ENCODE assay signal across 24 cellular contexts in the genomic region with DNA sequence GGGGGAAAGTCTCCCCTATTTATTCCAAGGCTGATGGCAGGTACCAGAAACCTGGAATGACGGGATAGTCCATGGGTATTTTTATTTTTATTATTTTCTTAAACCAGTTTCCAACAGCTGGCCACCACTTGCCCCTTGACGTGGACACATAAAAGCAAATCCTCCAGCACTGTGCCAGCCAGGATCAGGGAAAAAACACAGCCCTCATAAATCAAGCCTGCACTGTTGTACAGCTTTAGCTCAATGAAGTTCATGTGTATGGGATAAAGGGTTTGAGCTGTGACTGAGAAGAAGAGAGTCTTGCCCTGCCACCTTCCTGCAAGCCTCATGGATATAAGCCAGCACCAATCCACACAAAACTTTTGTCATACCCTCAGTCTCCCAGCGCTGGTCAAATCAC.
"Had no signal": no experiment of that assay in that cellular context is flagged by ENCODE, and none has a peak within 500 bp of the region (broad histone marks: within the 10 kb centered on the region; RNA-seq: fewer than 3 reads in every experiment).

No MANE protein-coding gene starts in this region.

- H3K4me2 ChIP-seq: KMS-11 had no signal

- H3K27ac Mint-ChIP-seq: IgD-negative memory B cell had no signal

- H3K4me3 Mint-ChIP-seq: IgD-negative memory B cell had no signal

- H3K36me3 Mint-ChIP-seq: IgD-negative memory B cell had no signal

- H3K9me3 Mint-ChIP-seq: IgD-negative memory B cell had no signal

- H3K27me3 Mint-ChIP-seq: IgD-negative memory B cell had no signal

- H3K27ac ChIP-seq: HL-60, KMS-11 had no signal

- H3K4me1 Mint-ChIP-seq: IgD-negative memory B cell had no signal

- H3K4me3 ChIP-seq: K562 had no signal

- ATAC-seq: K562, SK-N-SH treated with all-trans-retinoic acid at 6 μM for 48 hours had no signal

- FAIRE-seq: HTR-8/SVneo, K562, RCC 7860 had no signal

- DNase-seq: Kasumi-1, MV-4-11, NCI-H1092, NCI-H1105 treated with DMSO at 0.1 percent for 48 hours, NCI-H1417 treated with DMSO at 0.1 percent for 48 hours, NCI-H146, NCI-H1694 treated with DMSO at 0.1 percent for 48 hours, NCI-H1930, NCI-H2081, NCI-H2107, NCI-H2227 treated with DMSO at 0.1 percent for 48 hours, NCI-H524, NCI-H526 treated with DMSO at 0.1 percent for 48 hours, NCI-H774, Right ventricle myocardium superior, RPMI8226, SIG-M5 had no signal
